8 cellular contexts compared by ENCODE assay signal in genomic region chrX:45710081-45710801, GRCh38.
DNase-seq lines count a peak whose midpoint lies in the region; TF ChIP-seq lines count a peak whose summit lies in the region.

No MANE protein-coding gene starts in this region.

- no peaks in the 10 kb centered on the region for H3K9me3 ChIP-seq in OCI-LY3 (ENCODE audit: insufficient read depth, low read length)

- H2AFZ ChIP-seq in OCI-LY3 (ENCODE audit: low read depth, low read length) = no peak overlapping the region

- peak; percentile 9 for DNase-seq in GM10266 (ENCODE audit: extremely low spot score)
- DNase-seq in HCEC 1CT = peak; percentile 96
- DNase-seq in cardiac fibroblast (ENCODE audit: low read depth in 2 of 2) = peak; percentile 37 to 96
- DNase-seq in stimulated activated CD8-positive, alpha-beta memory T cell treated with anti-CD3 and anti-CD28 coated beads, Interleukin-15, amount 100 ng/mL, for 48 hours (ENCODE audit: low read depth in 2 of 2) = peak; percentile 55 to 56
- DNase-seq in NCI-H2196 treated with DMSO at 0.1 percent for 48 hours (lab: John Stamatoyannopoulos, UW; ENCODE audit: unreplicated experiment) = no peak
- DNase-seq in coronary artery (ENCODE audit: low spot score) = no peak
- no peak for DNase-seq in SHP77 (lab: John Stamatoyannopoulos, UW)

- H3K79me2 ChIP-seq in OCI-LY3 (ENCODE audit: low read length) = no peaks in the 10 kb centered on the region

- H3K4me2 ChIP-seq in OCI-LY3 (ENCODE audit: low read length) = peak overlapping the region; percentile 79

- peak overlapping the region; percentile 43; the same call in 1 of the 2 replicates for H3K9ac ChIP-seq in OCI-LY3 (ENCODE audit: low read length)

- H3K4me1 ChIP-seq in OCI-LY3 (ENCODE audit: low read length) = peaks cover 57% of the 10 kb centered on the region

- peaks cover 13% of the 10 kb centered on the region for H3K27me3 ChIP-seq in OCI-LY3 (ENCODE audit: low read depth, low read length)

- H4K20me1 ChIP-seq in OCI-LY3 (ENCODE audit: insufficient read depth, low read length) = no peaks in the 10 kb centered on the region

- TF ChIP-seq CTCF in GM10266 (IDR thresholded peaks at IDR 0.05; ENCODE audit: control insufficient read depth, insufficient read depth, low read depth, missing control alignments) = no peak
- TF ChIP-seq CTCF in OCI-LY3 (IDR thresholded peaks at IDR 0.05; ENCODE audit: low read depth, low read length) = no peak
- TF ChIP-seq CTCF in cardiac fibroblast (IDR thresholded peaks at IDR 0.05; ENCODE audit: low read depth, low read length) = no peak
- no peak for TF ChIP-seq CTCF in coronary artery (IDR thresholded peaks at IDR 0.05)

- H3K27ac ChIP-seq in OCI-LY3 (ENCODE audit: low read length) = peak overlapping the region; percentile 87
- H3K27ac ChIP-seq in coronary artery = no peak overlapping the region

- H3K4me3 ChIP-seq in OCI-LY3 (ENCODE audit: low read length) (peak overlapping the region; percentile 42; the same call in 1 of the 2 replicates), cardiac fibroblast (replicated peaks in 1 of 2; ENCODE audit: low read depth in 2 of 2, low read length in 2 of 2) (no peak overlapping the region), coronary artery (no peak overlapping the region)

- H3K36me3 ChIP-seq in OCI-LY3 (replicated peaks; ENCODE audit: low read depth, low read length) = no peaks in the 10 kb centered on the region

Comparison
In these comparisons a context has a peak if more than half of its experiments do, and no peak if none do; other contexts are left out.
1. DNase-seq: peak in GM10266 (single experiment), HCEC 1CT (single experiment), cardiac fibroblast (2 of 2) and stimulated activated CD8-positive, alpha-beta memory T cell treated with anti-CD3 and anti-CD28 coated beads, Interleukin-15, amount 100 ng/mL, for 48 hours (2 of 2); none in NCI-H2196 treated with DMSO at 0.1 percent for 48 hours (single experiment), coronary artery (single experiment) and SHP77 (0 of 2).